Comparison of ENCODE assay signal across 15 cellular contexts in the genomic region with DNA sequence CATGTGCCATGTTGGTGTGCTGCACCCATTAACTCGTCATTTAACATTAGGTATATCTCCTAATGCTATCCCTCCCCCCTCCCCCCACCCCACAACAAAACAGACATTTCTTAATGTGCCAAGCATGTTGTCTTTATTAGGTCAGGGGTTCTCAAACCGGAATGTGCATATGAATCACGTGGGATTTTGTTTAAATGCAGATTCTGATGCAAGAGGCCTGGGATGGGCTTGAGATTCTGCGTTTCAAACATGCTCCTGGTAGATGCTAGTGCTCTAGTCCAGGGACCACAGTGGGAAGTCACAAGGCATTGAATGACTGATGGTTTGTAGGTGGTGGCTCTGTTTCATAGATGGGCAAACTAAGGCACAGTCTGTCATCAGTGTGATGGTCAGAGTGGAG.
A peak's percentile ranks its signal among the peaks of the same experiment; 100 is the strongest.
DNase-seq lines count a peak whose midpoint lies in the region; ATAC-seq, FAIRE-seq and TF ChIP-seq lines count a peak whose summit lies in the region.
"Had no signal": no experiment of that assay in that cellular context is flagged by ENCODE, and none has a peak within 500 bp of the region (broad histone marks: within the 10 kb centered on the region; RNA-seq: fewer than 3 reads in every experiment).

No MANE protein-coding gene starts in this region.

- no peaks in the 10 kb centered on the region for H3K27me3 ChIP-seq in left ventricle myocardium inferior (ENCODE audit: low read depth)
- no peaks in the 10 kb centered on the region for H3K27me3 ChIP-seq in heart right ventricle
- H3K27me3 ChIP-seq in smooth muscle cell (ENCODE audit: low read depth), result no peaks in the 10 kb centered on the region
- H3K27me3 ChIP-seq in HepG2 (ENCODE audit: control insufficient read depth in 1 of 2, insufficient read depth in 2 of 2, low read length in 2 of 2), result no peaks in the 10 kb centered on the region

- H3K27ac Mint-ChIP-seq in chondrocyte (ENCODE audit: unreplicated experiment), result peak overlapping the region; percentile 59
- peak overlapping the region; percentile 8 for H3K27ac Mint-ChIP-seq in glutamatergic neuron (ENCODE audit: unreplicated experiment)

- BruUV-seq in HepG2 (replicated peaks; lab: Mats Ljungman, UMichigan), result no TSS peak

- H3K27ac ChIP-seq in left ventricle myocardium inferior (replicated peaks), result peak overlapping the region; percentile 91
- H3K27ac ChIP-seq in heart right ventricle, result peak overlapping the region in 5 of 10 donors; percentile 83 to 91 (median 86)
- peak overlapping the region; percentile 86 for H3K27ac ChIP-seq in smooth muscle cell (ENCODE audit: low read depth)
- no peak overlapping the region for H3K27ac ChIP-seq in HepG2 (ENCODE audit: extremely low read length, insufficient read depth, low read length)

- H3K9me3 Mint-ChIP-seq in chondrocyte (ENCODE audit: low read depth) (no peaks in the 10 kb centered on the region), glutamatergic neuron (ENCODE audit: unreplicated experiment) (peaks cover 6% of the 10 kb centered on the region)
- H3K9me3 Mint-ChIP-seq: H9 had no signal

- H3K4me2 ChIP-seq in smooth muscle cell, result no peak overlapping the region
- no peak overlapping the region for H3K4me2 ChIP-seq in HepG2 (ENCODE audit: low read depth, low read length)

- TF ChIP-seq CTCF in left ventricle myocardium inferior (IDR thresholded peaks at IDR 0.05; ENCODE audit: borderline replicate concordance), result no peak
- no peak for TF ChIP-seq CTCF in heart right ventricle (IDR thresholded peaks at IDR 0.05)
- TF ChIP-seq CTCF in chondrocyte (IDR thresholded peaks at IDR 0.05), result no peak
- no peak for TF ChIP-seq CTCF in glutamatergic neuron (IDR thresholded peaks at IDR 0.05; ENCODE audit: partially characterized antibody, unreplicated experiment)
- TF ChIP-seq CTCF in smooth muscle cell (IDR thresholded peaks at IDR 0.05; ENCODE audit: borderline replicate concordance, insufficient read depth, poor library complexity, severe bottlenecking), result no peak
- TF ChIP-seq CTCF in HepG2 (CRISPR knock-in tag; IDR thresholded peaks at IDR 0.05), result no peak

- H3K4me3 Mint-ChIP-seq in chondrocyte (ENCODE audit: unreplicated experiment), result no peak overlapping the region
- H3K4me3 Mint-ChIP-seq in glutamatergic neuron (ENCODE audit: unreplicated experiment), result no peak overlapping the region
- H3K4me3 Mint-ChIP-seq: H9 had no signal

- H3F3A ChIP-seq in smooth muscle cell (ENCODE audit: low read depth), result peaks cover 3% of the 10 kb centered on the region

- ATAC-seq in heart right ventricle, result no peak
- ATAC-seq in HepG2, result no peak
- no peak for ATAC-seq in HG02852 (IDR thresholded peaks at IDR 0.05; ENCODE audit: unreplicated experiment)
- ATAC-seq: GM12878 had no signal

- in situ Hi-C loops in HepG2 (cut with HindIII; ENCODE audit: extremely low pct_ligation_motif_present, low pct_unique_long_range_greater_than_20kb), result no loop called here

- DNase-seq in left ventricle myocardium inferior, result no peak
- no peak for DNase-seq in heart right ventricle
- no peak for DNase-seq in chondrocyte (ENCODE audit: low spot score)
- DNase-seq in glutamatergic neuron, result no peak
- no peak for DNase-seq in smooth muscle cell (lab: John Stamatoyannopoulos, UW; ENCODE audit: unreplicated experiment)
- no peak for DNase-seq in HPDE6-E6E7 (ENCODE audit: extremely low spot score)
- DNase-seq in HepG2 (ENCODE audit: low spot score), result no peak
- DNase-seq: 8988T, C1 segment of cervical spinal cord, H9, NCI-H1436 treated with DMSO at 0.1 percent for 48 hours, NCI-H226, NCI-H69 had no signal

- WGBS in heart right ventricle, 2 donors, result 75 to 76% methylated on average over 3 to 4 of the region's 4 CpGs
- 31% methylated on average over 4 of the region's 4 CpGs for WGBS in smooth muscle cell (ENCODE audit: low lambda C conversion rate)
- WGBS in HepG2 (ENCODE audit: low lambda C conversion rate), result 91% methylated on average over 4 of the region's 4 CpGs

- POLR2A ChIA-PET in HepG2 (lab: Yijun Ruan, JAX), result no interaction called here

- TF ChIP-seq POLR2A in HepG2 (IDR thresholded peaks at IDR 0.05; ENCODE audit: insufficient read depth in 1 of 2, low read depth in 2 of 2, low read length in 2 of 2), result no peak

- TF ChIP-seq EP300 in HepG2 (IDR thresholded peaks at IDR 0.05; ENCODE audit: low read depth in 2 of 2, low read length in 2 of 2) (no peak), HepG2 (CRISPR knock-in tag; IDR thresholded peaks at IDR 0.05; ENCODE audit: borderline replicate concordance) (no peak)

- no peaks in the 10 kb centered on the region for H3K27me3 Mint-ChIP-seq in chondrocyte (ENCODE audit: low read depth)
- peaks cover 15% of the 10 kb centered on the region for H3K27me3 Mint-ChIP-seq in glutamatergic neuron (ENCODE audit: unreplicated experiment)

- H3K9me3 ChIP-seq in left ventricle myocardium inferior (replicated peaks) (no peaks in the 10 kb centered on the region), heart right ventricle (no peaks in the 10 kb centered on the region), smooth muscle cell (replicated peaks; ENCODE audit: low read depth) (no peaks in the 10 kb centered on the region), HepG2 (ENCODE audit: low read length) (no peaks in the 10 kb centered on the region)

- no peak overlapping the region for H3K4me3 ChIP-seq in left ventricle myocardium inferior
- no peak overlapping the region for H3K4me3 ChIP-seq in heart right ventricle
- H3K4me3 ChIP-seq in smooth muscle cell, result no peak overlapping the region
- no peak overlapping the region for H3K4me3 ChIP-seq in HepG2 (replicated peaks in 1 of 3; ENCODE audit: insufficient read depth in 1 of 3, low read depth in 2 of 3, low read length in 3 of 3)
- H3K4me3 ChIP-seq: GM12878 had no signal

- no peak overlapping the region for H3K9ac ChIP-seq in smooth muscle cell (ENCODE audit: low read depth)
- no peak overlapping the region for H3K9ac ChIP-seq in HepG2 (ENCODE audit: insufficient read depth, low read depth, low read length)

- FAIRE-seq in HepG2 (lab: Jason Lieb, UNC), result no peak
- FAIRE-seq: GM12878 had no signal

- H2AFZ ChIP-seq in smooth muscle cell (ENCODE audit: low read depth) (no peak overlapping the region), HepG2 (ENCODE audit: low read length) (no peak overlapping the region)

- TF ChIP-seq RAD21 in HepG2 (CRISPR knock-in tag; IDR thresholded peaks at IDR 0.05), result no peak

- intact Hi-C loops in left ventricle myocardium inferior (cut with micrococcal nuclease), result no loop called here
- intact Hi-C loops in heart right ventricle (cut with DNase I), result no loop called here
- intact Hi-C loops in HepG2 (cut with micrococcal nuclease; ENCODE audit: unreplicated experiment), result no loop called here

- H3K36me3 Mint-ChIP-seq in chondrocyte (ENCODE audit: low read depth) (peaks cover 37% of the 10 kb centered on the region), glutamatergic neuron (ENCODE audit: unreplicated experiment) (peaks cover 16% of the 10 kb centered on the region)

- H3K79me2 ChIP-seq in smooth muscle cell (ENCODE audit: low read depth) (peaks cover 6% of the 10 kb centered on the region), HepG2 (ENCODE audit: insufficient read depth, low read length) (no peaks in the 10 kb centered on the region)

- H3K4me1 ChIP-seq in left ventricle myocardium inferior (peaks cover 96% of the 10 kb centered on the region), heart right ventricle (peaks cover 14 to 94% (median 63%) of the 10 kb centered on the region in 9 donors), smooth muscle cell (ENCODE audit: low read depth) (peaks cover 4% of the 10 kb centered on the region), HepG2 (ENCODE audit: insufficient read depth, low read length) (no peaks in the 10 kb centered on the region)

- CTCF ChIA-PET in HepG2 (lab: Yijun Ruan, JAX; ENCODE audit: low intra/inter-chr PET ratio, low total read pairs), result no interaction called here

- H4K20me1 ChIP-seq in smooth muscle cell (ENCODE audit: low read depth), result no peaks in the 10 kb centered on the region
- no peaks in the 10 kb centered on the region for H4K20me1 ChIP-seq in HepG2 (ENCODE audit: insufficient read depth, low read length)

- H3K36me3 ChIP-seq in left ventricle myocardium inferior, result peaks cover 28% of the 10 kb centered on the region
- H3K36me3 ChIP-seq in heart right ventricle, result peaks cover 0 to 52% (median 0%) of the 10 kb centered on the region in 9 donors
- no peaks in the 10 kb centered on the region for H3K36me3 ChIP-seq in smooth muscle cell (ENCODE audit: low read depth)
- peaks cover 11 to 78% of the 10 kb centered on the region in 2 experiments; a peak in 4 of 5 replicates for H3K36me3 ChIP-seq in HepG2 (replicated peaks in 1 of 2; ENCODE audit: control insufficient read depth in 1 of 2, insufficient read depth in 2 of 2, low read length in 2 of 2)

- peaks cover 30% of the 10 kb centered on the region for H3K4me1 Mint-ChIP-seq in chondrocyte (ENCODE audit: low read depth)
- H3K4me1 Mint-ChIP-seq in glutamatergic neuron (ENCODE audit: low read depth, unreplicated experiment), result peaks cover 10% of the 10 kb centered on the region

TF ChIP-seq in HepG2, 621 proteins besides CTCF, POLR2A, EP300 and RAD21:
- TF ChIP-seq FOXM1 (CRISPR knock-in tag; IDR thresholded peaks at IDR 0.05) (no peak), MXI1 (IDR thresholded peaks at IDR 0.05; ENCODE audit: borderline replicate concordance, low read depth, low read length) (no peak), PAX8 (CRISPR knock-in tag; IDR thresholded peaks at IDR 0.05; ENCODE audit: borderline replicate concordance) (no peak), ZNF160 (CRISPR knock-in tag; IDR thresholded peaks at IDR 0.05) (no peak)
